26 cellular contexts compared by ENCODE assay signal in genomic region chr12:54230555-54230954, GRCh38. TPM values are rescaled to one million over a fixed set of nuclear protein-coding genes. Genes with fewer than 3 reads are reported as not detected.
DNase-seq lines count a peak whose midpoint lies in the region; ATAC-seq, FAIRE-seq and TF ChIP-seq lines count a peak whose summit lies in the region.
"Had no signal": no experiment of that assay in that cellular context is flagged by ENCODE, and none has a peak within 500 bp of the region (broad histone marks: within the 10 kb centered on the region; RNA-seq: fewer than 3 reads in every experiment).

No MANE protein-coding gene starts in this region.

- TF ChIP-seq POLR2A in K562 (conservative IDR thresholded peaks at IDR 0.05) (no peak), stomach (IDR thresholded peaks at IDR 0.05) (no peak)

- no peak overlapping the region for H3K4me2 ChIP-seq in K562 (ENCODE audit: insufficient read depth, low read length)

- no TSS peak for BruUV-seq in K562 (replicated peaks; lab: Mats Ljungman, UMichigan)

- FAIRE-seq in K562 (lab: Jason Lieb, UNC): peak; percentile 15

- TF ChIP-seq EP300 in K562 (IDR thresholded peaks at IDR 0.05; ENCODE audit: low read length) (no peak), stomach (IDR thresholded peaks at IDR 0.05) (no peak)

- in situ Hi-C loops in K562 (cut with MboI): no loop called here

- H3K9me3 ChIP-seq in left ventricle myocardium inferior (replicated peaks): no peaks in the 10 kb centered on the region
- H3K9me3 ChIP-seq in K562 (replicated peaks; ENCODE audit: control insufficient read depth, insufficient read depth, low read depth, low read length): no peaks in the 10 kb centered on the region
- no peaks in the 10 kb centered on the region for H3K9me3 ChIP-seq in mesodermal cell (ENCODE audit: control insufficient read depth, low read length)
- no peaks in the 10 kb centered on the region for H3K9me3 ChIP-seq in stomach
- H3K9me3 ChIP-seq: gastroesophageal sphincter, left lung, mucosa of descending colon had no signal

- H3K9me1 ChIP-seq in K562 (ENCODE audit: control insufficient read depth, insufficient read depth, low read length): no peaks in the 10 kb centered on the region

- CTCF ChIA-PET in K562 (lab: Yijun Ruan, JAX; ENCODE audit: low intra/inter-chr PET ratio): no interaction called here

- intact Hi-C loops in left ventricle myocardium inferior (cut with micrococcal nuclease) (no loop called here), left ventricle myocardium superior (cut with micrococcal nuclease) (no loop called here), K562 (cut with micrococcal nuclease) (no loop called here), stomach (cut with DNase I; ENCODE audit: low total_unique reads) (no loop called here)

- H4K20me1 ChIP-seq in K562 (replicated peaks; ENCODE audit: control insufficient read depth, insufficient read depth, low read length): no peaks in the 10 kb centered on the region

- POLR2A ChIA-PET in K562 (lab: Yijun Ruan, JAX): interaction anchor here (0.7 to 1.3 kb wide), 2 partner anchors 11 to 51 kb away, joined by 3 to 4 read pairs; no protein-coding TSS in a partner anchor

- WGBS in K562 (ENCODE audit: insufficient coverage, low coverage, missing lambda C conversion rate): 49% methylated on average over 2 of the region's 2 CpGs
- 100% methylated on average over 2 of the region's 2 CpGs for WGBS in mesodermal cell (ENCODE audit: insufficient coverage in 2 of 2), 2 experiments
- WGBS in stomach, 5 donors: 52 to 80% (median 56%) methylated on average over 2 of the region's 2 CpGs

- TF ChIP-seq CTCF in left ventricle myocardium inferior (IDR thresholded peaks at IDR 0.05; ENCODE audit: borderline replicate concordance): no peak
- TF ChIP-seq CTCF in K562 (IDR thresholded peaks at IDR 0.05 in 2 of 3, conservative IDR thresholded peaks at IDR 0.05 in 1 of 3; ENCODE audit: insufficient read depth in 2 of 3, low read depth in 1 of 3, low read length in 3 of 3): peak in 1 of 3 experiments; percentile 38; a peak in 2 of 6 replicates
- no peak for TF ChIP-seq CTCF in stomach (IDR thresholded peaks at IDR 0.05)

- H3K27ac ChIP-seq in left ventricle myocardium inferior (replicated peaks): peak overlapping the region; percentile 62
- H3K27ac ChIP-seq in K562 (ENCODE audit: extremely low read depth, low read depth, low read length): no peak overlapping the region
- H3K27ac ChIP-seq in mesodermal cell (ENCODE audit: low read depth, low read length, severe bottlenecking): peak overlapping the region; percentile 92
- H3K27ac ChIP-seq in stomach: peak overlapping the region in 3 of 5 donors; percentile 61 to 69 (median 63)

- DNase-seq in left ventricle myocardium inferior (no peak), left ventricle myocardium superior (no peak), K562 (ENCODE audit: extremely low read depth in 1 of 4, low spot score in 3 of 4) (no peak), stomach (no peak)
- DNase-seq: activated B cell treated with CpG ODN at 0.5 μM for 24 hours; activated CD4-positive, alpha-beta T cell treated with anti-CD3 and anti-CD28 coated beads, Interleukin-2, amount 50 U/mL, for 4 hours; activated CD8-positive, alpha-beta memory T cell treated with anti-CD3 and anti-CD28 coated beads, Interleukin-2, amount 50 U/mL, for 48 hours; activated effector memory CD4-positive, alpha-beta T cell treated with Interleukin-2 at 50 U/mL for 16 hours; activated naive CD8-positive, alpha-beta T cell treated with anti-CD3 and anti-CD28 coated beads, Interleukin-2, amount 10 ng/mL, durations not matched to agents 7 days and 5 days; COR-L47; DMS79; effector CD4-positive, alpha-beta T cell; H7; hypothalamus; left lung; mucosa of descending colon; NCI-H1105 treated with DMSO at 0.1 percent for 48 hours; NCI-H2029 treated with DMSO at 0.1 percent for 48 hours; NCI-H226; NCI-H774; T-helper 9 cell had no signal

- no peaks in the 10 kb centered on the region for H3K79me2 ChIP-seq in K562 (ENCODE audit: control insufficient read depth, insufficient read depth, low read length)

- no peak overlapping the region for H3K9ac ChIP-seq in K562 (ENCODE audit: insufficient read depth in 1 of 2, low read depth in 2 of 2, low read length in 2 of 2)

- no peak for ATAC-seq in left ventricle myocardium superior
- ATAC-seq in K562: peak; percentile 28; the same call in 1 of the 3 replicates
- ATAC-seq in HG03378 (IDR thresholded peaks at IDR 0.05; ENCODE audit: unreplicated experiment): no peak
- ATAC-seq in HG02852 (IDR thresholded peaks at IDR 0.05; ENCODE audit: unreplicated experiment): no peak
- no peak for ATAC-seq in esophagus mucosa
- ATAC-seq: gastroesophageal sphincter had no signal

- H3K4me1 ChIP-seq in left ventricle myocardium inferior (peaks cover 34% of the 10 kb centered on the region), K562 (replicated peaks in 1 of 2; ENCODE audit: control insufficient read depth in 2 of 2, insufficient read depth in 2 of 2, low read length in 2 of 2) (peaks cover 9 to 19% of the 10 kb centered on the region in 2 experiments; a peak in 4 of 5 replicates), mesodermal cell (ENCODE audit: control insufficient read depth, insufficient read depth, low read length, poor library complexity, severe bottlenecking) (peaks cover 22% of the 10 kb centered on the region), stomach (peaks cover 0 to 25% (median 2%) of the 10 kb centered on the region in 4 donors)

- TF ChIP-seq RAD21 in K562 (CRISPR knock-in tag; conservative IDR thresholded peaks at IDR 0.05 in 1 of 2, IDR thresholded peaks at IDR 0.05 in 1 of 2): no peak

- H3K36me3 ChIP-seq in left ventricle myocardium inferior: no peaks in the 10 kb centered on the region
- no peaks in the 10 kb centered on the region; the same call in 2 of the 3 replicates for H3K36me3 ChIP-seq in K562 (ENCODE audit: control insufficient read depth, insufficient read depth, low read length)
- H3K36me3 ChIP-seq in mesodermal cell (ENCODE audit: control insufficient read depth, insufficient read depth, low read length): peaks cover 25% of the 10 kb centered on the region
- H3K36me3 ChIP-seq in stomach: peaks cover 0 to 4% (median under 1%) of the 10 kb centered on the region in 4 donors

- H3K27me3 ChIP-seq in left ventricle myocardium inferior (ENCODE audit: low read depth): no peaks in the 10 kb centered on the region
- no peaks in the 10 kb centered on the region for H3K27me3 ChIP-seq in K562 (ENCODE audit: control insufficient read depth in 2 of 2, insufficient read depth in 2 of 2, low read length in 2 of 2)
- H3K27me3 ChIP-seq in stomach: no peaks in the 10 kb centered on the region
- H3K27me3 ChIP-seq: gastroesophageal sphincter had no signal

- H3K4me3 ChIP-seq in left ventricle myocardium inferior: no peak overlapping the region
- no peak overlapping the region for H3K4me3 ChIP-seq in K562
- no peak overlapping the region for H3K4me3 ChIP-seq in mesodermal cell (ENCODE audit: extremely low read depth, insufficient read depth, low read length, poor library complexity, severe bottlenecking)
- no peak overlapping the region for H3K4me3 ChIP-seq in stomach
- H3K4me3 ChIP-seq: gastroesophageal sphincter, left lung, mucosa of descending colon had no signal

- no peak overlapping the region for H2AFZ ChIP-seq in K562 (ENCODE audit: low read depth, low read length)

RNA-seq across cellular contexts. Expression of gene SMUG1, which starts 41.8 kb away (rescaled TPM):
- total RNA-seq in left ventricle myocardium inferior (16.2 TPM), left ventricle myocardium superior (17.0 TPM), K562 (2014; rRNA removed) (56.4 and 76.2 TPM in 2 replicates), K562 (2014; rRNA removed; fragmentation: Illumina TruSeq; extraction: Trizol) (29.7 and 38.1 TPM in 2 replicates), K562 (2015; rRNA removed; fragmentation: Illumina TruSeq; extraction: Trizol) (42.5 and 48.4 TPM in 2 replicates), K562 (2021) (39.4 and 42.4 TPM in 2 replicates), stomach (10 to 100 TPM; 15.4 to 79.4 (median 31.0) TPM), esophagus mucosa (35.2 TPM)
- 77.0 and 130 TPM in 2 replicates for total RNA-seq in K562 (2011; cell fraction: chromatin; rRNA removed; ENCODE audit: low replicate concordance)
- 72.5 and 74.4 TPM in 2 replicates for total RNA-seq in K562 (2011; cell fraction: nucleolus; rRNA removed)
- total RNA-seq in K562 (2011; cell fraction: nucleoplasm; rRNA removed): 82.6 and 125 TPM in 2 replicates
- polyA plus RNA-seq in K562 (2011; rRNA removed) (46.7 and 52.4 TPM in 2 replicates), K562 (2014; fragmentation: Illumina TruSeq; extraction: Trizol) (49.8 and 55.3 TPM in 2 replicates), K562 (2014; fragmentation: Nextera tagmentation; extraction: Ambion mirVana) (100 to 1,000 TPM; 106 to 117 TPM), K562 (2014; rRNA removed) (56.6 and 84.5 TPM in 2 replicates), stomach (10 to 100 TPM; 34.0 to 71.3 (median 70.3) TPM)
- polyA plus RNA-seq in K562 (2011; cell fraction: cytosol; rRNA removed): 63.4 and 94.3 TPM in 2 replicates
- polyA plus RNA-seq in K562 (2011; cell fraction: nucleus; rRNA removed): 52.4 and 68.5 TPM in 2 replicates
- polyA plus RNA-seq in K562 (2012): 46.0 and 46.7 TPM in 2 replicates
- polyA minus RNA-seq in K562 (2011; rRNA and poly(A)+ RNA removed): 28.5 and 29.1 TPM in 2 replicates
- polyA minus RNA-seq in K562 (2011; cell fraction: cytosol; rRNA and poly(A)+ RNA removed): 15.2 and 20.5 TPM in 2 replicates
- polyA minus RNA-seq in K562 (2011; cell fraction: nucleus; rRNA and poly(A)+ RNA removed): 27.1 and 36.1 TPM in 2 replicates
- polyA plus RNA-seq in mesodermal cell (2013, experiment 1 of 2): 21.6 TPM
- polyA plus RNA-seq in mesodermal cell (2013, experiment 2 of 2): 18.4 TPM

RNA-seq across cellular contexts. Expression of gene CBX5, which starts 49.4 kb away (rescaled TPM):
- total RNA-seq in left ventricle myocardium inferior (44.1 TPM), left ventricle myocardium superior (48.0 TPM), K562 (2014; rRNA removed) (41.8 and 50.5 TPM in 2 replicates), K562 (2014; rRNA removed; fragmentation: Illumina TruSeq; extraction: Trizol) (80.2 and 106 TPM in 2 replicates), K562 (2015; rRNA removed; fragmentation: Illumina TruSeq; extraction: Trizol) (55.3 and 60.8 TPM in 2 replicates), K562 (2021) (72.6 and 82.3 TPM in 2 replicates), stomach (10 to 100 TPM in 4 of 5 donors, 1 to 10 TPM in 1; 8.7 to 66.8 (median 29.1) TPM), esophagus mucosa (44.0 TPM)
- total RNA-seq in K562 (2011; cell fraction: chromatin; rRNA removed; ENCODE audit: low replicate concordance): 33.7 and 89.9 TPM in 2 replicates
- total RNA-seq in K562 (2011; cell fraction: nucleolus; rRNA removed): 22.3 and 27.9 TPM in 2 replicates
- total RNA-seq in K562 (2011; cell fraction: nucleoplasm; rRNA removed): 59.4 and 101 TPM in 2 replicates
- polyA plus RNA-seq in K562 (2011; rRNA removed) (81.2 and 102 TPM in 2 replicates), K562 (2014; fragmentation: Illumina TruSeq; extraction: Trizol) (51.2 and 59.2 TPM in 2 replicates), K562 (2014; fragmentation: Nextera tagmentation; extraction: Ambion mirVana) (10 to 100 TPM; 49.8 to 53.2 TPM), K562 (2014; rRNA removed) (32.6 and 39.3 TPM in 2 replicates), stomach (1 to 10 TPM; 4.9 to 7.6 (median 5.2) TPM)
- 28.5 and 57.8 TPM in 2 replicates for polyA plus RNA-seq in K562 (2011; cell fraction: cytosol; rRNA removed)
- polyA plus RNA-seq in K562 (2011; cell fraction: nucleus; rRNA removed): 25.8 and 37.9 TPM in 2 replicates
- 28.8 and 37.9 TPM in 2 replicates for polyA plus RNA-seq in K562 (2012)
- 208 and 238 TPM in 2 replicates for polyA minus RNA-seq in K562 (2011; rRNA and poly(A)+ RNA removed)
- polyA minus RNA-seq in K562 (2011; cell fraction: cytosol; rRNA and poly(A)+ RNA removed): 65.3 and 84.1 TPM in 2 replicates
- polyA minus RNA-seq in K562 (2011; cell fraction: nucleus; rRNA and poly(A)+ RNA removed): 16.3 and 30.9 TPM in 2 replicates
- 70.9 TPM for polyA plus RNA-seq in mesodermal cell (2013, experiment 1 of 2)
- polyA plus RNA-seq in mesodermal cell (2013, experiment 2 of 2): 64.6 TPM

RNA-seq across cellular contexts. Expression of gene HNRNPA1, which starts 50.0 kb away (rescaled TPM):
- total RNA-seq in left ventricle myocardium inferior (423 TPM), left ventricle myocardium superior (450 TPM), K562 (2014; rRNA removed) (1,166 and 1,242 TPM in 2 replicates), K562 (2014; rRNA removed; fragmentation: Illumina TruSeq; extraction: Trizol) (1,479 and 1,871 TPM in 2 replicates), K562 (2015; rRNA removed; fragmentation: Illumina TruSeq; extraction: Trizol) (1,215 and 1,277 TPM in 2 replicates), K562 (2021) (1,768 and 1,994 TPM in 2 replicates), stomach (100 to 1,000 TPM; 211 to 763 (median 303) TPM), esophagus mucosa (687 TPM)
- total RNA-seq in K562 (2011; cell fraction: chromatin; rRNA removed; ENCODE audit: low replicate concordance): 585 and 1,170 TPM in 2 replicates
- total RNA-seq in K562 (2011; cell fraction: nucleolus; rRNA removed): 342 and 393 TPM in 2 replicates
- total RNA-seq in K562 (2011; cell fraction: nucleoplasm; rRNA removed): 680 and 890 TPM in 2 replicates
- polyA plus RNA-seq in K562 (2011; rRNA removed) (1,105 and 1,247 TPM in 2 replicates), K562 (2014; fragmentation: Illumina TruSeq; extraction: Trizol) (2,677 and 2,919 TPM in 2 replicates), K562 (2014; fragmentation: Nextera tagmentation; extraction: Ambion mirVana) (1,000 to 10,000 TPM; 1,815 to 2,152 TPM), K562 (2014; rRNA removed) (2,590 and 2,703 TPM in 2 replicates), stomach (1,000 to 10,000 TPM in 2 of 3 donors, 100 to 1,000 TPM in 1; 960 to 1,103 (median 1,040) TPM)
- 544 and 1,005 TPM in 2 replicates for polyA plus RNA-seq in K562 (2011; cell fraction: cytosol; rRNA removed)
- polyA plus RNA-seq in K562 (2011; cell fraction: nucleus; rRNA removed): 747 and 1,095 TPM in 2 replicates
- polyA plus RNA-seq in K562 (2012): 2,696 and 3,059 TPM in 2 replicates
- polyA minus RNA-seq in K562 (2011; rRNA and poly(A)+ RNA removed): 2,157 and 2,253 TPM in 2 replicates
- polyA minus RNA-seq in K562 (2011; cell fraction: cytosol; rRNA and poly(A)+ RNA removed): 731 and 750 TPM in 2 replicates
- 346 and 811 TPM in 2 replicates for polyA minus RNA-seq in K562 (2011; cell fraction: nucleus; rRNA and poly(A)+ RNA removed)
- 1,805 TPM for polyA plus RNA-seq in mesodermal cell (2013, experiment 1 of 2)
- 1,831 TPM for polyA plus RNA-seq in mesodermal cell (2013, experiment 2 of 2)
